Comparison of ENCODE assay signal across 10 cellular contexts in the genomic region with DNA sequence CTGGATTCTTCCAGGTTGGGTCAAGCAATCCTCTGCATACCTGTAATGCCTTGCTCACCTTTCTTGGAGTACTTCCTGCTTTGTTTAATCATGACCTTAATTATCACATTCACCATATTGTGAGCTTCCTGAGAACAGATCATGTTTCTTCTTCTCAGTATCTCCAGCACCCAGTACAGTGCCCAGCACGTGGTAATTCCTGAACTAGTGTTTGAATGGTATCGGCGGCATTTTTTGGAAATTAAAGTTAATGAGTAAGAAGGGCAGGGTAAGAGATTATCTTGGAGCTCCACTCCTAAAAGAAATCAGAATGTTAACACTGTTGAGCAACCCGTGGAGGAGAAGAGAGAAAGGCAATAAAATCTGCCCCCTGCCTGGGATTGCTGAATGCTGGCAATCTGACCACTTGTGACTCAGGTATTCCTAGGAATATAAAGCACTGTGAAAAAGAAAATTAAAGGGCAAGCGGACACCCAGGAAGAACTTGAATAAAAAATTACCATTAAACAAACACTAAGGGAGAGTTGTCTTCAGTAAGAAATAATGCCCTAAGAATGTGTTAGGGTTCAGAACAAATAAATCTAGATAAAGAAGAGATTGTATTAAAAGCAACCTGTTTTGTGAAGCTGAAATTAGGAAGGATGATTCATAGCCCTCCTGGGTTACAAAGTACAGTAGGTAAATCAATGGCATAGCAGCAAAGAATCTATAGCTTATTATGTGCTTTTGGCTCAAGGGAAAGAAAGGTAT.
DNase-seq lines count a peak whose midpoint lies in the region; ATAC-seq, FAIRE-seq and TF ChIP-seq lines count a peak whose summit lies in the region.
"Had no signal": no experiment of that assay in that cellular context is flagged by ENCODE, and none has a peak within 500 bp of the region (broad histone marks: within the 10 kb centered on the region; RNA-seq: fewer than 3 reads in every experiment).

No MANE protein-coding gene starts in this region.

- H3K27ac ChIP-seq in esophagus squamous epithelium, result peak overlapping the region; percentile 52 to 77 (median 72)
- H3K27ac ChIP-seq in smooth muscle cell (ENCODE audit: low read depth), result no peak overlapping the region
- H3K27ac ChIP-seq: WERI-Rb-1 had no signal

- no peaks in the 10 kb centered on the region for H3F3A ChIP-seq in smooth muscle cell (ENCODE audit: low read depth)

- intact Hi-C loops in esophagus squamous epithelium (cut with DNase I) (loop anchor here (10.0 kb wide), 1 partner anchor 105 kb away; no protein-coding TSS in a partner anchor), sciatic nerve (cut with DNase I) (loop anchor here (10.0 kb wide), 1 partner anchor 225 kb away; no protein-coding TSS in a partner anchor)

- H3K9me3 ChIP-seq in esophagus squamous epithelium (no peaks in the 10 kb centered on the region), smooth muscle cell (replicated peaks; ENCODE audit: low read depth) (no peaks in the 10 kb centered on the region)

- H4K20me1 ChIP-seq in smooth muscle cell (ENCODE audit: low read depth), result no peaks in the 10 kb centered on the region

- peak; percentile 81 for FAIRE-seq in GM12892 (lab: Jason Lieb, UNC)

- no peaks in the 10 kb centered on the region for H3K79me2 ChIP-seq in smooth muscle cell (ENCODE audit: low read depth)

- no peak overlapping the region for H3K4me2 ChIP-seq in smooth muscle cell

- TF ChIP-seq POLR2A in GM12892 (IDR thresholded peaks at IDR 0.05; ENCODE audit: low read depth, low read length) (no peak), esophagus squamous epithelium (IDR thresholded peaks at IDR 0.05) (no peak)

- no peak overlapping the region for H3K9ac ChIP-seq in smooth muscle cell (ENCODE audit: low read depth)

- DNase-seq in GM12892 (ENCODE audit: insufficient read length) (no peak), NCI-H526 (lab: John Stamatoyannopoulos, UW) (peak; percentile 32 to 67), esophagus squamous epithelium (lab: John Stamatoyannopoulos, UW) (no peak), sciatic nerve (ENCODE audit: low spot score) (no peak), smooth muscle cell (lab: John Stamatoyannopoulos, UW; ENCODE audit: unreplicated experiment) (no peak)
- DNase-seq in activated CD8-positive, alpha-beta memory T cell treated with anti-CD3 and anti-CD28 coated beads, Interleukin-2, amount 50 U/mL, for 48 hours, result no peak
- DNase-seq: NCI-H2107, WERI-Rb-1 had no signal

- H3K4me3 ChIP-seq in esophagus squamous epithelium (no peak overlapping the region), smooth muscle cell (no peak overlapping the region)

- ATAC-seq in sciatic nerve (peak; percentile 30), GM21825 (IDR thresholded peaks at IDR 0.05; ENCODE audit: unreplicated experiment) (no peak), GM18867 (IDR thresholded peaks at IDR 0.05; ENCODE audit: unreplicated experiment) (no peak)

- H3K27me3 ChIP-seq in esophagus squamous epithelium, result no peaks in the 10 kb centered on the region
- H3K27me3 ChIP-seq in smooth muscle cell (ENCODE audit: low read depth), result no peaks in the 10 kb centered on the region

- no peak overlapping the region for H2AFZ ChIP-seq in smooth muscle cell (ENCODE audit: low read depth)

- H3K36me3 ChIP-seq in esophagus squamous epithelium (no peaks in the 10 kb centered on the region), smooth muscle cell (ENCODE audit: low read depth) (no peaks in the 10 kb centered on the region)
- H3K36me3 ChIP-seq: WERI-Rb-1 had no signal

- H3K4me1 ChIP-seq in esophagus squamous epithelium, result peaks cover 0 to 95% (median 38%) of the 10 kb centered on the region in 3 donors
- H3K4me1 ChIP-seq in smooth muscle cell (ENCODE audit: low read depth), result no peaks in the 10 kb centered on the region

- 44 to 47% methylated on average over 5 of the region's 5 CpGs for WGBS in esophagus squamous epithelium, 2 donors
- WGBS in smooth muscle cell (ENCODE audit: low lambda C conversion rate), result 62% methylated on average over 5 of the region's 5 CpGs

- peak in 1 of 6 experiments; percentile 5 for TF ChIP-seq CTCF in esophagus squamous epithelium (IDR thresholded peaks at IDR 0.05)
- no peak for TF ChIP-seq CTCF in smooth muscle cell (IDR thresholded peaks at IDR 0.05; ENCODE audit: borderline replicate concordance, insufficient read depth, poor library complexity, severe bottlenecking)

Comparison
In these comparisons a context has a peak if more than half of its experiments do, and no peak if none do; other contexts are left out.
1. DNase-seq: peak in NCI-H526 (2 of 2); none in GM12892 (single experiment), esophagus squamous epithelium (single experiment), sciatic nerve (single experiment), activated CD8-positive, alpha-beta memory T cell treated with anti-CD3 and anti-CD28 coated beads, Interleukin-2, amount 50 U/mL, for 48 hours (single experiment) and smooth muscle cell (single experiment).